ENCODE assay signal across 8 cellular contexts in the genomic region with DNA sequence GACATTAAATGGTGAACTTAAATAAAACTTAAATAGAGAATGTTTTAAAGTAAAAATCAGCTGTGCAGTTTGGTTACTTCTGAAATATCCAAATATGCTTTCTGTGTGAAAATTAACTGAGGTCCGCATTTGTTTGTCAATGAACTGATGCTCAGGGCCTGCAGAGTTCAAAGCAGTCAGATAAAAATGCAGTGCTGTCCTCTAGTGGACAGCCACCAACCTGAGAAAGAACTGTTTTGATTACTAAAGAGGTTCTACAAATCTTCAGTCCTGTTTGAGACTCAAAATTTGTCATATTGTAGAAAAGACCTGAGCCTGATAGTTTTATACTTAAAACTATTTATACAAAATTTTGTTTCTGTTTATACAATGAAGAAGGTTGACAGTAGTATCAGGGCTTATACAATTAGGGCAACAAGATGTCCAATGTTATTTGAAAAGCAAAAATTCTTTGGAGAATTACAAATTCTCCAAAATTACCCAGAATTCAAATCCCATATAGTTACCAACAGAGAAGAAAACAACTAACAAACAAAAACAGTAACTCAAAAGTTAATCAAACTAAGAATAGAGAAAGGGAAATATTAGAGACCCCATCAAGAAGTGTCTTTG.
A peak's percentile ranks its signal among the peaks of the same experiment; 100 is the strongest.
DNase-seq lines count a peak whose midpoint lies in the region; ATAC-seq and TF ChIP-seq lines count a peak whose summit lies in the region.

No MANE protein-coding gene starts in this region.

- H3K79me2 ChIP-seq in OCI-LY3 (ENCODE audit: low read length) (no peaks in the 10 kb centered on the region), neural cell (replicated peaks; ENCODE audit: insufficient read depth, low read length) (no peaks in the 10 kb centered on the region)

- no peaks in the 10 kb centered on the region for H3K9me3 ChIP-seq in Caco-2
- no peaks in the 10 kb centered on the region for H3K9me3 ChIP-seq in OCI-LY3 (ENCODE audit: insufficient read depth, low read length)
- H3K9me3 ChIP-seq in endocrine pancreas (ENCODE audit: control insufficient read depth, low read length): no peaks in the 10 kb centered on the region
- H3K9me3 ChIP-seq in neural cell (ENCODE audit: low read length): no peaks in the 10 kb centered on the region
- H3K9me3 ChIP-seq in sigmoid colon: no peaks in the 10 kb centered on the region

- H3F3A ChIP-seq in neural cell (ENCODE audit: insufficient read depth, low read length, poor library complexity, severe bottlenecking): no peaks in the 10 kb centered on the region

- peak; percentile 75 to 96 for TF ChIP-seq CTCF in Caco-2 (IDR thresholded peaks at IDR 0.05; ENCODE audit: insufficient read depth in 1 of 2, low read depth in 1 of 2, low read length in 1 of 2, severe bottlenecking in 1 of 2, unreplicated experiment in 1 of 2)
- peak; percentile 45 for TF ChIP-seq CTCF in HL-60 (IDR thresholded peaks at IDR 0.05; ENCODE audit: insufficient read depth, low read length)
- TF ChIP-seq CTCF in OCI-LY3 (IDR thresholded peaks at IDR 0.05; ENCODE audit: low read depth, low read length): peak; percentile 79
- TF ChIP-seq CTCF in neural cell (IDR thresholded peaks at IDR 0.05; ENCODE audit: poor library complexity, severe bottlenecking): peak; percentile 79
- TF ChIP-seq CTCF in sigmoid colon (IDR thresholded peaks at IDR 0.05): peak in 2 of 4 experiments; percentile 50 to 57

- DNase-seq in Caco-2 (peak in 1 of 2 experiments; percentile 38), HL-60 (ENCODE audit: low read depth in 1 of 2, low spot score in 1 of 2) (peak in 1 of 2 experiments; percentile 1), sigmoid colon (no peak)

- H3K4me3 ChIP-seq in Caco-2 (ENCODE audit: low read depth, low read length) (no peak overlapping the region), HL-60 (replicated peaks; ENCODE audit: insufficient read depth, low read length) (no peak overlapping the region), OCI-LY3 (ENCODE audit: low read length) (no peak overlapping the region), endocrine pancreas (ENCODE audit: control insufficient read depth, insufficient read depth, low read length) (peak overlapping the region; percentile 7), neural cell (ENCODE audit: low read length) (no peak overlapping the region), sigmoid colon (no peak overlapping the region)

- H3K27me3 ChIP-seq in Caco-2 (replicated peaks; ENCODE audit: control insufficient read depth, insufficient read depth, low read length): no peaks in the 10 kb centered on the region
- no peaks in the 10 kb centered on the region for H3K27me3 ChIP-seq in HL-60 (ENCODE audit: insufficient read depth, poor library complexity, severe bottlenecking)
- H3K27me3 ChIP-seq in OCI-LY3 (ENCODE audit: low read depth, low read length): no peaks in the 10 kb centered on the region
- H3K27me3 ChIP-seq in endocrine pancreas (ENCODE audit: control insufficient read depth, insufficient read depth, low read length): no peaks in the 10 kb centered on the region
- peaks cover 38% of the 10 kb centered on the region for H3K27me3 ChIP-seq in neural cell (ENCODE audit: insufficient read depth, low read depth, low read length)
- no peaks in the 10 kb centered on the region for H3K27me3 ChIP-seq in sigmoid colon

- no peak overlapping the region for H3K4me3 Mint-ChIP-seq in Caco-2 (ENCODE audit: unreplicated experiment)

- H3K9ac ChIP-seq in OCI-LY3 (ENCODE audit: low read length) (no peak overlapping the region), endocrine pancreas (ENCODE audit: control insufficient read depth, insufficient read depth, low read length) (no peak overlapping the region), neural cell (ENCODE audit: low read length) (no peak overlapping the region)

- TF ChIP-seq EP300 in neural cell (conservative IDR thresholded peaks at IDR 0.05; ENCODE audit: poor library complexity, severe bottlenecking) (no peak), sigmoid colon (IDR thresholded peaks at IDR 0.05) (no peak)

- H3K4me1 Mint-ChIP-seq in Caco-2 (ENCODE audit: low read depth, unreplicated experiment): no peaks in the 10 kb centered on the region

- peaks cover 6% of the 10 kb centered on the region for H3K36me3 Mint-ChIP-seq in Caco-2 (ENCODE audit: insufficient read depth, unreplicated experiment)

- H3K4me2 ChIP-seq in OCI-LY3 (ENCODE audit: low read length): no peak overlapping the region
- no peak overlapping the region for H3K4me2 ChIP-seq in neural cell (ENCODE audit: low read length)

- no peaks in the 10 kb centered on the region for H3K36me3 ChIP-seq in Caco-2 (ENCODE audit: control insufficient read depth, insufficient read depth, low read length)
- no peaks in the 10 kb centered on the region for H3K36me3 ChIP-seq in OCI-LY3 (replicated peaks; ENCODE audit: low read depth, low read length)
- no peaks in the 10 kb centered on the region for H3K36me3 ChIP-seq in endocrine pancreas (ENCODE audit: control insufficient read depth, insufficient read depth, low read length)
- H3K36me3 ChIP-seq in neural cell (ENCODE audit: insufficient read depth, low read length): no peaks in the 10 kb centered on the region
- no peaks in the 10 kb centered on the region for H3K36me3 ChIP-seq in sigmoid colon

- no peaks in the 10 kb centered on the region for H3K4me1 ChIP-seq in Caco-2
- H3K4me1 ChIP-seq in OCI-LY3 (ENCODE audit: low read length): peaks cover 4% of the 10 kb centered on the region
- peaks cover 11% of the 10 kb centered on the region for H3K4me1 ChIP-seq in endocrine pancreas (ENCODE audit: control insufficient read depth, insufficient read depth, low read length)
- peaks cover 0 to 8% (median 6%) of the 10 kb centered on the region in 4 donors for H3K4me1 ChIP-seq in sigmoid colon

- WGBS in sigmoid colon, 2 donors: 30 to 71% methylated on average over 1 of the region's 1 CpG

- H3K9me3 Mint-ChIP-seq in Caco-2 (ENCODE audit: unreplicated experiment): no peaks in the 10 kb centered on the region

- H3K27ac ChIP-seq in HL-60 (replicated peaks): no peak overlapping the region
- no peak overlapping the region for H3K27ac ChIP-seq in OCI-LY3 (ENCODE audit: low read length)
- no peak overlapping the region for H3K27ac ChIP-seq in neural cell (ENCODE audit: low read length)
- H3K27ac ChIP-seq in sigmoid colon: no peak overlapping the region

- intact Hi-C loops in Caco-2 (cut with micrococcal nuclease; ENCODE audit: unreplicated experiment) (loop anchor here (1.0 to 5.0 kb wide), 4 partner anchors 141 to 490 kb away; no protein-coding TSS in a partner anchor), sigmoid colon (cut with DNase I) (loop anchor here (10.0 kb wide), 1 partner anchor 364 kb away; no protein-coding TSS in a partner anchor)

- no peaks in the 10 kb centered on the region for H3K27me3 Mint-ChIP-seq in Caco-2 (ENCODE audit: insufficient read depth, unreplicated experiment)

- CTCF ChIA-PET in Caco-2 (lab: Charles Lee): interaction anchor here (0.7 kb wide), 1 partner anchor 887 kb away, joined by 3 read pairs; no protein-coding TSS in a partner anchor

- H2AFZ ChIP-seq in OCI-LY3 (ENCODE audit: low read depth, low read length): no peak overlapping the region
- H2AFZ ChIP-seq in neural cell (ENCODE audit: low read depth, low read length): no peak overlapping the region

- no peak for ATAC-seq in GM18502 (IDR thresholded peaks at IDR 0.05; ENCODE audit: poor library complexity, unreplicated experiment)
- ATAC-seq in GM19035 (IDR thresholded peaks at IDR 0.05; ENCODE audit: unreplicated experiment): no peak

- no peaks in the 10 kb centered on the region for H4K20me1 ChIP-seq in OCI-LY3 (ENCODE audit: insufficient read depth, low read length)
- H4K20me1 ChIP-seq in neural cell (ENCODE audit: insufficient read depth): no peaks in the 10 kb centered on the region

- no peak overlapping the region for H3K27ac Mint-ChIP-seq in Caco-2 (ENCODE audit: unreplicated experiment)

- no TSS peak for BruUV-seq in Caco-2 (replicated peaks; lab: Mats Ljungman, UMichigan)

- TF ChIP-seq POLR2A in sigmoid colon (IDR thresholded peaks at IDR 0.05): no peak

- H3K9me2 ChIP-seq in neural cell (ENCODE audit: insufficient read depth, low read length): no peaks in the 10 kb centered on the region

- POLR2A ChIA-PET in Caco-2 (lab: Charles Lee): no interaction called here

- TF ChIP-seq RAD21 in neural cell (conservative IDR thresholded peaks at IDR 0.05): peak; percentile 77

TF ChIP-seq in neural cell, 6 proteins besides CTCF, POLR2A, EP300 and RAD21:
- peak; percentile 81 for TF ChIP-seq SMC3 (conservative IDR thresholded peaks at IDR 0.05; ENCODE audit: poor library complexity)
- no peak for TF ChIP-seq EZH2 (IDR thresholded peaks at IDR 0.05; ENCODE audit: borderline replicate concordance, insufficient read depth, low read length, poor library complexity, severe bottlenecking)
- TF ChIP-seq, protein P1, sequence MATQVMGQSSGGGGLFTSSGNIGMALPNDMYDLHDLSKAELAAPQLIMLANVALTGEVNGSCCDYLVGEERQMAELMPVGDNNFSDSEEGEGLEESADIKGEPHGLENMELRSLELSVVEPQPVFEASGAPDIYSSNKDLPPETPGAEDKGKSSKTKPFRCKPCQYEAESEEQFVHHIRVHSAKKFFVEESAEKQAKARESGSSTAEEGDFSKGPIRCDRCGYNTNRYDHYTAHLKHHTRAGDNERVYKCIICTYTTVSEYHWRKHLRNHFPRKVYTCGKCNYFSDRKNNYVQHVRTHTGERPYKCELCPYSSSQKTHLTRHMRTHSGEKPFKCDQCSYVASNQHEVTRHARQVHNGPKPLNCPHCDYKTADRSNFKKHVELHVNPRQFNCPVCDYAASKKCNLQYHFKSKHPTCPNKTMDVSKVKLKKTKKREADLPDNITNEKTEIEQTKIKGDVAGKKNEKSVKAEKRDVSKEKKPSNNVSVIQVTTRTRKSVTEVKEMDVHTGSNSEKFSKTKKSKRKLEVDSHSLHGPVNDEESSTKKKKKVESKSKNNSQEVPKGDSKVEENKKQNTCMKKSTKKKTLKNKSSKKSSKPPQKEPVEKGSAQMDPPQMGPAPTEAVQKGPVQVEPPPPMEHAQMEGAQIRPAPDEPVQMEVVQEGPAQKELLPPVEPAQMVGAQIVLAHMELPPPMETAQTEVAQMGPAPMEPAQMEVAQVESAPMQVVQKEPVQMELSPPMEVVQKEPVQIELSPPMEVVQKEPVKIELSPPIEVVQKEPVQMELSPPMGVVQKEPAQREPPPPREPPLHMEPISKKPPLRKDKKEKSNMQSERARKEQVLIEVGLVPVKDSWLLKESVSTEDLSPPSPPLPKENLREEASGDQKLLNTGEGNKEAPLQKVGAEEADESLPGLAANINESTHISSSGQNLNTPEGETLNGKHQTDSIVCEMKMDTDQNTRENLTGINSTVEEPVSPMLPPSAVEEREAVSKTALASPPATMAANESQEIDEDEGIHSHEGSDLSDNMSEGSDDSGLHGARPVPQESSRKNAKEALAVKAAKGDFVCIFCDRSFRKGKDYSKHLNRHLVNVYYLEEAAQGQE (IDR thresholded peaks at IDR 0.05; ENCODE audit: borderline replicate concordance): no peak
